Comparison of ENCODE assay signal across 18 cellular contexts in genomic region chr12:88453323-88453722, GRCh38.
"Had no signal": no experiment of that assay in that cellular context is flagged by ENCODE, and none has a peak within 500 bp of the region (broad histone marks: within the 10 kb centered on the region; RNA-seq: fewer than 3 reads in every experiment).

No MANE protein-coding gene starts in this region.

- H3K9me3 ChIP-seq: colonic mucosa, prostate gland, right lobe of liver, upper lobe of right lung had no signal

- H3K4me3 ChIP-seq: colonic mucosa, lung, prostate gland, right lobe of liver, upper lobe of right lung had no signal

- H3K27ac Mint-ChIP-seq: activated CD8-positive, alpha-beta memory T cell treated with anti-CD3 and anti-CD28 coated beads, Interleukin-2, amount 10 ng/mL, durations not matched to agents 7 days and 5 days; activated naive CD4-positive, alpha-beta T cell treated with anti-CD3 and anti-CD28 coated beads, Interleukin-2, amount 50 U/mL, for 72 hours; activated T-cell treated with anti-CD3 and anti-CD28 coated beads, Interleukin-2, amount 50 U/mL, for 24 hours; immature natural killer cell; naive thymus-derived CD4-positive, alpha-beta T cell had no signal

- H3K27me3 Mint-ChIP-seq: activated CD8-positive, alpha-beta memory T cell treated with anti-CD3 and anti-CD28 coated beads, Interleukin-2, amount 10 ng/mL, durations not matched to agents 7 days and 5 days had no signal

- H3K4me3 Mint-ChIP-seq: activated CD8-positive, alpha-beta memory T cell treated with anti-CD3 and anti-CD28 coated beads, Interleukin-2, amount 10 ng/mL, durations not matched to agents 7 days and 5 days; activated T-cell treated with anti-CD3 and anti-CD28 coated beads, Interleukin-2, amount 50 U/mL, for 24 hours; immature natural killer cell; naive thymus-derived CD4-positive, alpha-beta T cell had no signal

- ATAC-seq: activated CD8-positive, alpha-beta memory T cell treated with anti-CD3 and anti-CD28 coated beads, Interleukin-2, amount 10 ng/mL, durations not matched to agents 7 days and 5 days; activated naive CD4-positive, alpha-beta T cell treated with anti-CD3 and anti-CD28 coated beads, Interleukin-2, amount 50 U/mL, for 72 hours; left colon; naive thymus-derived CD4-positive, alpha-beta T cell; right lobe of liver; upper lobe of right lung had no signal

- H3K27ac ChIP-seq: colonic mucosa, prostate gland, right lobe of liver, upper lobe of right lung had no signal

- H3K9me3 Mint-ChIP-seq: activated T-cell treated with anti-CD3 and anti-CD28 coated beads, Interleukin-2, amount 50 U/mL, for 24 hours had no signal

- H3K27me3 ChIP-seq: colonic mucosa, right lobe of liver, upper lobe of right lung had no signal

- H3K36me3 ChIP-seq: colonic mucosa, prostate gland, right lobe of liver, upper lobe of right lung had no signal

- H3K4me1 ChIP-seq: colonic mucosa, prostate gland, right lobe of liver, upper lobe of right lung had no signal

- H3K4me1 Mint-ChIP-seq: activated CD8-positive, alpha-beta memory T cell treated with anti-CD3 and anti-CD28 coated beads, Interleukin-2, amount 10 ng/mL, durations not matched to agents 7 days and 5 days; immature natural killer cell; naive thymus-derived CD4-positive, alpha-beta T cell had no signal

- DNase-seq: activated CD4-positive, alpha-beta T cell treated with anti-CD3 and anti-CD28 coated beads, Interleukin-2, amount 50 U/mL, for 4 hours; activated CD8-positive, alpha-beta memory T cell treated with anti-CD3 and anti-CD28 coated beads, Interleukin-2, amount 10 ng/mL, durations not matched to agents 7 days and 5 days; activated effector memory CD4-positive, alpha-beta T cell treated with Interleukin-2 at 50 U/mL for 16 hours; activated T-cell treated with anti-CD3 and anti-CD28 coated beads, Interleukin-2, amount 50 U/mL, for 24 hours; anterior cingulate cortex; colonic mucosa; effector CD8-positive, alpha-beta T cell; immature natural killer cell; left colon; naive thymus-derived CD4-positive, alpha-beta T cell; right lobe of liver; stimulated activated CD4-positive, alpha-beta T cell treated with anti-CD3 and anti-CD28 coated beads, Interleukin-12 subunit alpha, Interleukin-12 subunit beta, amount 100 ng/mL, for 4 hours; stimulated activated naive CD4-positive, alpha-beta T cell; T-helper 2 cell; upper lobe of right lung had no signal

- H3K36me3 Mint-ChIP-seq: activated CD8-positive, alpha-beta memory T cell treated with anti-CD3 and anti-CD28 coated beads, Interleukin-2, amount 10 ng/mL, durations not matched to agents 7 days and 5 days; activated naive CD4-positive, alpha-beta T cell treated with anti-CD3 and anti-CD28 coated beads, Interleukin-2, amount 50 U/mL, for 72 hours; immature natural killer cell; naive thymus-derived CD4-positive, alpha-beta T cell had no signal
